1 cellular context compared by ENCODE assay signal in genomic region chr15:58043192-58043903, GRCh38.
TF ChIP-seq lines count a peak whose summit lies in the region.

No MANE protein-coding gene starts in this region.

TF ChIP-seq in H1, 55 proteins besides CTCF, POLR2A, EP300 and RAD21:
- TF ChIP-seq POU5F1 (IDR thresholded peaks at IDR 0.05; ENCODE audit: low read depth, low read length) = no peak
